In the genomic region with DNA sequence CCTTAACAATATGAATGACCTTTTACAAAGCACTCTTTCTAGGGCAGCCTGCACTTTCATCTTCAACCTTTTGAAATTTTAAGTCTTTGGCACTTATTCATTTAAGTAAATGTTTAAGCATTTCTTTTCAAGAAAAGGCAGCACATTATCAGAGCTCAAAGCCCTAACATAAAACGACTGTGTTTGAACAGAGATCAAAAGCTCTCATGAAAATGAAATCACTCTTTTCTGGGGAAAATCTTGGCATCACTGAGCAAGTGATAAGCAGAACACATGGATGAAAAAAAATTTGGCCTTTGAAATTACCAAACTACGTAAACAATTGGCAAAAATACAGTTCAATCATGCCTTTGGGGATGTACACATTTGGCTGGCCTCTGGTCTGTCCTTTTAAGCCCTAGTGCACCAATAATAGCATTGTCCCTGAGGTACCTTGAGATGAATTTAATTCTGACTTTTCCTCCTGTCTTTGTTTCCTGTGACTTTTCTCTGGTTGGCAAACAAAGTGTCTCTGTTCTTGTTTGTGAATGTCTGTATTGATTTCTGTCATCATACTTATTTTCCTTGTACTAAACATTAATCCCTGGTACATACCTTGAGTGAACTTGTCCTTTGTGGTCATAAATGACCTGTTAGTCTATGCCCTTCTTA, we compare ENCODE assay signal across 1 cellular context.
TF ChIP-seq lines count a peak whose summit lies in the region.

No MANE protein-coding gene starts in this region.

TF ChIP-seq in HepG2, 621 proteins besides CTCF, POLR2A, EP300 and RAD21 (continued from another document):
- TF ChIP-seq, protein P1, sequence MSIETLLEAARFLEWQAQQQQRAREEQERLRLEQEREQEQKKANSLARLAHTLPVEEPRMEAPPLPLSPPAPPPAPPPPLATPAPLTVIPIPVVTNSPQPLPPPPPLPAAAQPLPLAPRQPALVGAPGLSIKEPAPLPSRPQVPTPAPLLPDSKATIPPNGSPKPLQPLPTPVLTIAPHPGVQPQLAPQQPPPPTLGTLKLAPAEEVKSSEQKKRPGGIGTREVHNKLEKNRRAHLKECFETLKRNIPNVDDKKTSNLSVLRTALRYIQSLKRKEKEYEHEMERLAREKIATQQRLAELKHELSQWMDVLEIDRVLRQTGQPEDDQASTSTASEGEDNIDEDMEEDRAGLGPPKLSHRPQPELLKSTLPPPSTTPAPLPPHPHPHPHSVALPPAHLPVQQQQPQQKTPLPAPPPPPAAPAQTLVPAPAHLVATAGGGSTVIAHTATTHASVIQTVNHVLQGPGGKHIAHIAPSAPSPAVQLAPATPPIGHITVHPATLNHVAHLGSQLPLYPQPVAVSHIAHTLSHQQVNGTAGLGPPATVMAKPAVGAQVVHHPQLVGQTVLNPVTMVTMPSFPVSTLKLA (IDR thresholded peaks at IDR 0.05), result peak; percentile 3; the same call in 1 of the 2 replicates
- no peak for TF ChIP-seq RFX1 (IDR thresholded peaks at IDR 0.05)
- TF ChIP-seq EZH2 (conservative IDR thresholded peaks at IDR 0.05; ENCODE audit: low read depth, low read length), result no peak
- peak; percentile 74 for TF ChIP-seq CEBPG (CRISPR knock-in tag; IDR thresholded peaks at IDR 0.05)
- no peak for TF ChIP-seq DR1 (CRISPR knock-in tag; IDR thresholded peaks at IDR 0.05)
- TF ChIP-seq, protein P2, sequence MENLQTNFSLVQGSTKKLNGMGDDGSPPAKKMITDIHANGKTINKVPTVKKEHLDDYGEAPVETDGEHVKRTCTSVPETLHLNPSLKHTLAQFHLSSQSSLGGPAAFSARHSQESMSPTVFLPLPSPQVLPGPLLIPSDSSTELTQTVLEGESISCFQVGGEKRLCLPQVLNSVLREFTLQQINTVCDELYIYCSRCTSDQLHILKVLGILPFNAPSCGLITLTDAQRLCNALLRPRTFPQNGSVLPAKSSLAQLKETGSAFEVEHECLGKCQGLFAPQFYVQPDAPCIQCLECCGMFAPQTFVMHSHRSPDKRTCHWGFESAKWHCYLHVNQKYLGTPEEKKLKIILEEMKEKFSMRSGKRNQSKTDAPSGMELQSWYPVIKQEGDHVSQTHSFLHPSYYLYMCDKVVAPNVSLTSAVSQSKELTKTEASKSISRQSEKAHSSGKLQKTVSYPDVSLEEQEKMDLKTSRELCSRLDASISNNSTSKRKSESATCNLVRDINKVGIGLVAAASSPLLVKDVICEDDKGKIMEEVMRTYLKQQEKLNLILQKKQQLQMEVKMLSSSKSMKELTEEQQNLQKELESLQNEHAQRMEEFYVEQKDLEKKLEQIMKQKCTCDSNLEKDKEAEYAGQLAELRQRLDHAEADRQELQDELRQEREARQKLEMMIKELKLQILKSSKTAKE (CRISPR knock-in tag; IDR thresholded peaks at IDR 0.05; ENCODE audit: borderline replicate concordance), result peak; percentile 78
- TF ChIP-seq, protein P3, sequence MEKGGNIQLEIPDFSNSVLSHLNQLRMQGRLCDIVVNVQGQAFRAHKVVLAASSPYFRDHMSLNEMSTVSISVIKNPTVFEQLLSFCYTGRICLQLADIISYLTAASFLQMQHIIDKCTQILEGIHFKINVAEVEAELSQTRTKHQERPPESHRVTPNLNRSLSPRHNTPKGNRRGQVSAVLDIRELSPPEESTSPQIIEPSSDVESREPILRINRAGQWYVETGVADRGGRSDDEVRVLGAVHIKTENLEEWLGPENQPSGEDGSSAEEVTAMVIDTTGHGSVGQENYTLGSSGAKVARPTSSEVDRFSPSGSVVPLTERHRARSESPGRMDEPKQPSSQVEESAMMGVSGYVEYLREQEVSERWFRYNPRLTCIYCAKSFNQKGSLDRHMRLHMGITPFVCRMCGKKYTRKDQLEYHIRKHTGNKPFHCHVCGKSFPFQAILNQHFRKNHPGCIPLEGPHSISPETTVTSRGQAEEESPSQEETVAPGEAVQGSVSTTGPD (CRISPR knock-in tag; IDR thresholded peaks at IDR 0.05), result peak; percentile 91
- 0 out of 2 replicates have a peak, but pooled peaks have one; percentile 32 for TF ChIP-seq SMYD3 (CRISPR knock-in tag; IDR thresholded peaks at IDR 0.05)
- peak; percentile 89 for TF ChIP-seq NR2F2 (IDR thresholded peaks at IDR 0.05; ENCODE audit: borderline replicate concordance, low read depth)
- TF ChIP-seq FOXO1 (CRISPR knock-in tag; IDR thresholded peaks at IDR 0.05), result peak; percentile 94
- TF ChIP-seq ZNF232 (CRISPR knock-in tag; IDR thresholded peaks at IDR 0.05; ENCODE audit: borderline replicate concordance), result 0 out of 2 replicates have a peak, but pooled peaks have one; percentile 45
- peak; percentile 91 for TF ChIP-seq ELF3 (CRISPR knock-in tag; IDR thresholded peaks at IDR 0.05)
- TF ChIP-seq NONO (IDR thresholded peaks at IDR 0.05), result no peak
- TF ChIP-seq NONO (CRISPR knock-in tag; conservative IDR thresholded peaks at IDR 0.05), result peak; percentile 57; the same call in 1 of the 2 replicates
- 0 out of 2 replicates have a peak, but pooled peaks have one; percentile 56 for TF ChIP-seq TSC22D2 (CRISPR knock-in tag; IDR thresholded peaks at IDR 0.05; ENCODE audit: borderline replicate concordance)
- peak; percentile 56 for TF ChIP-seq ZBTB20 (CRISPR knock-in tag; IDR thresholded peaks at IDR 0.05; ENCODE audit: borderline replicate concordance, low read depth)
- no peak for TF ChIP-seq IKZF1 (IDR thresholded peaks at IDR 0.05)
- TF ChIP-seq, protein P4, sequence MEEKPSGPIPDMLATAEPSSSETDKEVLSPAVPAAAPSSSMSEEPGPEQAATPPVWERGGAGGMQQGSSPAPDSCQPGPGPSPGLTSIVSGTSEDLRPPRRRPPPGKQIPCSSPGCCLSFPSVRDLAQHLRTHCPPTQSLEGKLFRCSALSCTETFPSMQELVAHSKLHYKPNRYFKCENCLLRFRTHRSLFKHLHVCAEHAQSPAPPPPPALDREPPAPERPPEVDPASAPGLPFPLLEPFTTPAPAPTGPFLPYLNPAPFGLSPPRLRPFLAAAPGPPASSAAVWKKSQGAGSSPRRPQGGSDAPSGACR (CRISPR knock-in tag; IDR thresholded peaks at IDR 0.05), result 0 out of 2 replicates have a peak, but pooled peaks have one; percentile 23
- TF ChIP-seq, protein P5, sequence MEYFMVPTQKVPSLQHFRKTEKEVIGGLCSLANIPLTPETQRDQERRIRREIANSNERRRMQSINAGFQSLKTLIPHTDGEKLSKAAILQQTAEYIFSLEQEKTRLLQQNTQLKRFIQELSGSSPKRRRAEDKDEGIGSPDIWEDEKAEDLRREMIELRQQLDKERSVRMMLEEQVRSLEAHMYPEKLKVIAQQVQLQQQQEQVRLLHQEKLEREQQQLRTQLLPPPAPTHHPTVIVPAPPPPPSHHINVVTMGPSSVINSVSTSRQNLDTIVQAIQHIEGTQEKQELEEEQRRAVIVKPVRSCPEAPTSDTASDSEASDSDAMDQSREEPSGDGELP (IDR thresholded peaks at IDR 0.05; ENCODE audit: borderline replicate concordance, low read depth), result peak; percentile 42; the same call in 1 of the 2 replicates
- TF ChIP-seq, protein P6, sequence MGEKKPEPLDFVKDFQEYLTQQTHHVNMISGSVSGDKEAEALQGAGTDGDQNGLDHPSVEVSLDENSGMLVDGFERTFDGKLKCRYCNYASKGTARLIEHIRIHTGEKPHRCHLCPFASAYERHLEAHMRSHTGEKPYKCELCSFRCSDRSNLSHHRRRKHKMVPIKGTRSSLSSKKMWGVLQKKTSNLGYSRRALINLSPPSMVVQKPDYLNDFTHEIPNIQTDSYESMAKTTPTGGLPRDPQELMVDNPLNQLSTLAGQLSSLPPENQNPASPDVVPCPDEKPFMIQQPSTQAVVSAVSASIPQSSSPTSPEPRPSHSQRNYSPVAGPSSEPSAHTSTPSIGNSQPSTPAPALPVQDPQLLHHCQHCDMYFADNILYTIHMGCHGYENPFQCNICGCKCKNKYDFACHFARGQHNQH (CRISPR knock-in tag; IDR thresholded peaks at IDR 0.05), result peak; percentile 37; the same call in 1 of the 2 replicates
- TF ChIP-seq MIXL1 (CRISPR knock-in tag; IDR thresholded peaks at IDR 0.05), result peak; percentile 91
- TF ChIP-seq, protein P7, sequence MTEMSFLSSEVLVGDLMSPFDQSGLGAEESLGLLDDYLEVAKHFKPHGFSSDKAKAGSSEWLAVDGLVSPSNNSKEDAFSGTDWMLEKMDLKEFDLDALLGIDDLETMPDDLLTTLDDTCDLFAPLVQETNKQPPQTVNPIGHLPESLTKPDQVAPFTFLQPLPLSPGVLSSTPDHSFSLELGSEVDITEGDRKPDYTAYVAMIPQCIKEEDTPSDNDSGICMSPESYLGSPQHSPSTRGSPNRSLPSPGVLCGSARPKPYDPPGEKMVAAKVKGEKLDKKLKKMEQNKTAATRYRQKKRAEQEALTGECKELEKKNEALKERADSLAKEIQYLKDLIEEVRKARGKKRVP (CRISPR knock-in tag; IDR thresholded peaks at IDR 0.05), result peak in 1 of 2 experiments; percentile 81; a peak in 2 of 4 replicates
- 0 out of 2 replicates have a peak, but pooled peaks have one; percentile 12 for TF ChIP-seq NFYC (CRISPR knock-in tag; IDR thresholded peaks at IDR 0.05)
- TF ChIP-seq, protein P8, sequence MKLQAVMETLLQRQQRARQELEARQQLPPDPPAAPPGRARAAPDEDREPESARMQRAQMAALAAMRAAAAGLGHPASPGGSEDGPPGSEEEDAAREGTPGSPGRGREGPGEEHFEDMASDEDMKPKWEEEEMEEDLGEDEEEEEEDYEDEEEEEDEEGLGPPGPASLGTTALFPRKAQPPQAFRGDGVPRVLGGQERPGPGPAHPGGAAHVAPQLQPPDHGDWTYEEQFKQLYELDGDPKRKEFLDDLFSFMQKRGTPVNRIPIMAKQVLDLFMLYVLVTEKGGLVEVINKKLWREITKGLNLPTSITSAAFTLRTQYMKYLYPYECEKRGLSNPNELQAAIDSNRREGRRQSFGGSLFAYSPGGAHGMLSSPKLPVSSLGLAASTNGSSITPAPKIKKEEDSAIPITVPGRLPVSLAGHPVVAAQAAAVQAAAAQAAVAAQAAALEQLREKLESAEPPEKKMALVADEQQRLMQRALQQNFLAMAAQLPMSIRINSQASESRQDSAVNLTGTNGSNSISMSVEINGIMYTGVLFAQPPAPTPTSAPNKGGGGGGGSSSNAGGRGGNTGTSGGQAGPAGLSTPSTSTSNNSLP (IDR thresholded peaks at IDR 0.05; ENCODE audit: low read depth, low read length), result peak; percentile 92
- TF ChIP-seq, protein P9, sequence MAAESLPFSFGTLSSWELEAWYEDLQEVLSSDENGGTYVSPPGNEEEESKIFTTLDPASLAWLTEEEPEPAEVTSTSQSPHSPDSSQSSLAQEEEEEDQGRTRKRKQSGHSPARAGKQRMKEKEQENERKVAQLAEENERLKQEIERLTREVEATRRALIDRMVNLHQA (CRISPR knock-in tag; IDR thresholded peaks at IDR 0.05), result no peak
- TF ChIP-seq, protein P10, sequence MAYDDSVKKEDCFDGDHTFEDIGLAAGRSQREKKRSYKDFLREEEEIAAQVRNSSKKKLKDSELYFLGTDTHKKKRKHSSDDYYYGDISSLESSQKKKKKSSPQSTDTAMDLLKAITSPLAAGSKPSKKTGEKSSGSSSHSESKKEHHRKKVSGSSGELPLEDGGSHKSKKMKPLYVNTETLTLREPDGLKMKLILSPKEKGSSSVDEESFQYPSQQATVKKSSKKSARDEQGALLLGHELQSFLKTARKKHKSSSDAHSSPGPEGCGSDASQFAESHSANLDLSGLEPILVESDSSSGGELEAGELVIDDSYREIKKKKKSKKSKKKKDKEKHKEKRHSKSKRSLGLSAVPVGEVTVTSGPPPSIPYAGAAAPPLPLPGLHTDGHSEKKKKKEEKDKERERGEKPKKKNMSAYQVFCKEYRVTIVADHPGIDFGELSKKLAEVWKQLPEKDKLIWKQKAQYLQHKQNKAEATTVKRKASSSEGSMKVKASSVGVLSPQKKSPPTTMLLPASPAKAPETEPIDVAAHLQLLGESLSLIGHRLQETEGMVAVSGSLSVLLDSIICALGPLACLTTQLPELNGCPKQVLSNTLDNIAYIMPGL (CRISPR knock-in tag; IDR thresholded peaks at IDR 0.05; ENCODE audit: borderline replicate concordance in 1 of 2, low read depth in 1 of 2), result 0 out of 4 replicates have a peak, but pooled peaks of 1 of the 2 experiments have one; percentile 19
- TF ChIP-seq, protein P11, sequence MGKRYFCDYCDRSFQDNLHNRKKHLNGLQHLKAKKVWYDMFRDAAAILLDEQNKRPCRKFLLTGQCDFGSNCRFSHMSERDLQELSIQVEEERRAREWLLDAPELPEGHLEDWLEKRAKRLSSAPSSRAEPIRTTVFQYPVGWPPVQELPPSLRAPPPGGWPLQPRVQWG (CRISPR knock-in tag; IDR thresholded peaks at IDR 0.05; ENCODE audit: borderline replicate concordance, low read depth), result no peak
- peak; percentile 71 for TF ChIP-seq DPF2 (CRISPR knock-in tag; IDR thresholded peaks at IDR 0.05; ENCODE audit: borderline replicate concordance, low read depth)
- TF ChIP-seq ONECUT2 (CRISPR knock-in tag; IDR thresholded peaks at IDR 0.05), result peak; percentile 97
- TF ChIP-seq ZFP82 (CRISPR knock-in tag; IDR thresholded peaks at IDR 0.05; ENCODE audit: borderline replicate concordance), result no peak
- TF ChIP-seq MED8 (CRISPR knock-in tag; IDR thresholded peaks at IDR 0.05; ENCODE audit: insufficient replicate concordance), result peak; percentile 64
